Comparison of ENCODE assay signal across 19 cellular contexts in the genomic region with DNA sequence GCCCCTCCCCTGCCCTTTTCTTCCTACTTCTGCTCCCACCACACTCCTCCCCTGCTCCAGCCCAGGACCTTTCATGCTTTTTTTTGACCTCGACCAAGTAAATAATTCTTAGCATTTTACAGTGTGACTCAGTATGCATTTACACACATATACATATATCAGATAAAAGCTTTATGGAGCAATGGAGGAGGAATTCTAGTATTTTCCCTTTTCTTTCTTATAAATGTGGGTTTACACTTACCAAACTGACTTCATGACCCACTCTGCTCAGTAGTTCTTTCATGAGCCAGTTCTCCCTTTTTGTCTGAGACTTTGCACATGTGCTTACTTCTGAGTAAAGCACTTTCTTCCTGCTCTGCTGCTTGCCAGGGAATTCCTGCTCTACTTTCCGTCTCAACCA.
"Had no signal": no experiment of that assay in that cellular context is flagged by ENCODE, and none has a peak within 500 bp of the region (broad histone marks: within the 10 kb centered on the region; RNA-seq: fewer than 3 reads in every experiment).

No MANE protein-coding gene starts in this region.

- H3K4me1 ChIP-seq: breast epithelium, thyroid gland had no signal

- ATAC-seq: activated CD8-positive, alpha-beta T cell treated with anti-CD3 and anti-CD28 coated beads, Interleukin-2, amount 10 ng/mL, durations not matched to agents 7 days and 5 days; left ventricle myocardium superior; natural killer cell; stimulated activated naive B cell treated with anti-CD40 and anti-IgM and Interleukin-4, amounts not matched to agents 10 μg/mL and 1 μg/mL and 100 μg/mL, for 72 hours had no signal

- H3K27me3 ChIP-seq: breast epithelium, dorsolateral prefrontal cortex, thyroid gland had no signal

- DNase-seq: activated B cell treated with CpG ODN at 0.5 μM for 24 hours; activated CD4-positive, alpha-beta T cell treated with anti-CD3 and anti-CD28 coated beads, Interleukin-2, amount 10 ng/mL, durations not matched to agents 24 days and 14 days; activated CD8-positive, alpha-beta T cell treated with anti-CD3 and anti-CD28 coated beads, Interleukin-2, amount 10 ng/mL, durations not matched to agents 7 days and 5 days; activated gamma-delta T cell treated with Interleukin-2 at 50 U/mL for 16 hours; dorsolateral prefrontal cortex; erythroblast; hippocampal formation; kidney; left ventricle myocardium superior; natural killer cell; posterior cingulate gyrus; retina; stimulated activated CD4-positive, alpha-beta T cell treated with anti-CD3 and anti-CD28 coated beads, Interleukin-15, amount 100 ng/mL, for 24 hours; stimulated activated CD4-positive, alpha-beta T cell treated with anti-CD3 and anti-CD28 coated beads, Interleukin-4, amount 100 ng/mL, for 1 hour; stimulated activated naive B cell treated with anti-CD40 and anti-IgM and Interleukin-4, amounts not matched to agents 10 μg/mL and 1 μg/mL and 100 μg/mL, for 72 hours; T-helper 2 cell; thyroid gland had no signal

- H3K9me3 ChIP-seq: breast epithelium, thyroid gland had no signal

- H3K4me3 ChIP-seq: breast epithelium, dorsolateral prefrontal cortex, thyroid gland had no signal

- H3K27ac ChIP-seq: breast epithelium, dorsolateral prefrontal cortex, thyroid gland had no signal

- H3K36me3 ChIP-seq: breast epithelium, thyroid gland had no signal

- FAIRE-seq: kidney, urothelium cell line had no signal
